8 cellular contexts compared by ENCODE assay signal in the genomic region with DNA sequence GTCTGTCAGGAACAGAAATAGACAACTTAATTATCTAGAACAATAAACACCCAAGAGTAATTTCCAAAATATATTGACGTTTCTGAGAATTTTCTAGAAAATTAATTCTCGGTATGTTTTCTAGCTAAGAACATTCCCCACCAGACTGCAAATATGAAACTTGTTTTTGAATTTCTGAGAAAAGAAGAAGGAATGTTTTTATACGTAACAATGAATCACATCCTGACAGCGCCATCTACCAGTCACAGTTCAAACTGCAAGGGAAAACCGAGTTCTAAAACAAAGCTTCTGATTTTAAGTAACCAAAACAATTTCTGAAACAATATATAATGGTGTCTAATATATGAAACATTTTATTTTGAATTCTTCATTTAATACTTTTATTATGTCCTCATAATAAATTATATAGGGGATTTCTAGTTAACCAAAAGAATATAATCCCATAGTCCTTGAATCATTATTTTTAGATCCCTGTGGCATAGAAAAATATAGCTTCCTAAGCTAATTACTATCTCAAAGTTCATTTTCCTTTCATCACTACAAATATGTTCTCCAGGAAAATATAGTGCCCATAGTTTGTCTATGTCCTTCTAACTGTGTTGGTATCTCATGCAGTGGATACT. TPM values are rescaled to one million over a fixed set of nuclear protein-coding genes. Genes with fewer than 3 reads are reported as not detected.
A peak's percentile ranks its signal among the peaks of the same experiment; 100 is the strongest.
DNase-seq lines count a peak whose midpoint lies in the region; ATAC-seq and TF ChIP-seq lines count a peak whose summit lies in the region.

No MANE protein-coding gene starts in this region.

- no peaks in the 10 kb centered on the region for H3K36me3 Mint-ChIP-seq in stimulated activated naive B cell treated with anti-CD40 and anti-IgM and Interleukin-4, amounts not matched to agents 10 μg/mL and 1 μg/mL and 100 μg/mL, for 72 hours

- H3K36me3 ChIP-seq in brain microvascular endothelial cell (replicated peaks) = no peaks in the 10 kb centered on the region

- in situ Hi-C loops in brain microvascular endothelial cell (cut with HindIII; ENCODE audit: low pct_ligation_motif_present, low sequenced_read_pairs) = no loop called here

- ATAC-seq in GM18861 (IDR thresholded peaks at IDR 0.05; ENCODE audit: unreplicated experiment) (no peak), HG02571 (IDR thresholded peaks at IDR 0.05; ENCODE audit: unreplicated experiment) (no peak)
- no peak for ATAC-seq in stimulated activated naive B cell treated with anti-CD40 and anti-IgM and Interleukin-4, amounts not matched to agents 10 μg/mL and 1 μg/mL and 100 μg/mL, for 72 hours (replicated peaks)

- peak; percentile 59; the same call in 1 of the 2 replicates for TF ChIP-seq CTCF in GM12875 (IDR thresholded peaks at IDR 0.05; ENCODE audit: borderline replicate concordance, insufficient read depth, low read depth, low read length)
- TF ChIP-seq CTCF in brain microvascular endothelial cell (IDR thresholded peaks at IDR 0.05; ENCODE audit: low read depth, low read length, missing control alignments) = peak; percentile 75

- no peaks in the 10 kb centered on the region for H3K9me3 Mint-ChIP-seq in stimulated activated naive B cell treated with anti-CD40 and anti-IgM and Interleukin-4, amounts not matched to agents 10 μg/mL and 1 μg/mL and 100 μg/mL, for 72 hours

- DNase-seq in AG08395 (ENCODE audit: low spot score) = peak; percentile 38
- peak; percentile 28 for DNase-seq in NCI-H226
- DNase-seq in brain microvascular endothelial cell = peak; percentile 77
- peak; percentile 69 to 73 for DNase-seq in lung microvascular endothelial cell (ENCODE audit: low read depth in 2 of 2)
- DNase-seq in stimulated activated naive B cell treated with anti-CD40 and anti-IgM and Interleukin-4, amounts not matched to agents 10 μg/mL and 1 μg/mL and 100 μg/mL, for 72 hours = no peak

- no peak overlapping the region for H3K27ac ChIP-seq in brain microvascular endothelial cell

- H3K4me3 ChIP-seq in GM12875 (ENCODE audit: low read depth, low read length) = no peak overlapping the region
- H3K4me3 ChIP-seq in brain microvascular endothelial cell (ENCODE audit: low read depth, low read length) = no peak overlapping the region

- H3K27ac Mint-ChIP-seq in stimulated activated naive B cell treated with anti-CD40 and anti-IgM and Interleukin-4, amounts not matched to agents 10 μg/mL and 1 μg/mL and 100 μg/mL, for 72 hours = no peak overlapping the region

- no peaks in the 10 kb centered on the region for H3K4me1 Mint-ChIP-seq in stimulated activated naive B cell treated with anti-CD40 and anti-IgM and Interleukin-4, amounts not matched to agents 10 μg/mL and 1 μg/mL and 100 μg/mL, for 72 hours

- no peak overlapping the region for H3K4me3 Mint-ChIP-seq in stimulated activated naive B cell treated with anti-CD40 and anti-IgM and Interleukin-4, amounts not matched to agents 10 μg/mL and 1 μg/mL and 100 μg/mL, for 72 hours

- H3K27me3 Mint-ChIP-seq in stimulated activated naive B cell treated with anti-CD40 and anti-IgM and Interleukin-4, amounts not matched to agents 10 μg/mL and 1 μg/mL and 100 μg/mL, for 72 hours = no peaks in the 10 kb centered on the region

- H3K27me3 ChIP-seq in brain microvascular endothelial cell (replicated peaks) = no peaks in the 10 kb centered on the region

RNA-seq across cellular contexts. Expression of a gene that starts 34.5 kb away (rescaled TPM):
- 0.22 and 0.40 TPM in 2 replicates for total RNA-seq in lung microvascular endothelial cell
